ENCODE assay signal across 8 cellular contexts in the genomic region with DNA sequence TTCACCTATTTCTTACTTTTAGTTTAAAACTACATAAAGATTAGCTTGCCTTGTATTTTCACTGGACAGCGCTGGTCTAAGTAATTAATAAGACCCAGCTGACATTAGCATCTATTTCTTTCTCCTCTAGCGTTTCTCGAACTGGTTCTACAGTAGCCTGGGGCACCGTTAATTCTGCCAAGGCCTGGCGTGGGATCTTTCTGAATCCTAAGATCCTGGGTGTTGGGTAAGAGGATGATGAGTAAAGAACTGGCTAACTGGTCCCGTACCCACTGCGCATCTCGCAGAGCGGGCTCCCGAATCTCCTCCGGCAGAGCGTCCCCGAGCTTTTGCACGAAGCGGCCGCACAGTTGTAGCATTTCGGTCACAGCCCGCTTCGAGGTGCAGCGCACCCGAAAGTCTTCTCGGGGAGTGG. TPM values are rescaled to one million over a fixed set of nuclear protein-coding genes. Genes with fewer than 3 reads are reported as not detected.
DNase-seq lines count a peak whose midpoint lies in the region; ATAC-seq and TF ChIP-seq lines count a peak whose summit lies in the region.

No MANE protein-coding gene starts in this region.

- H3K9me3 ChIP-seq in vagina, result no peaks in the 10 kb centered on the region

- H3K27ac Mint-ChIP-seq in dendritic cell treated with granulocyte-macrophage colony-stimulating factor and Interleukin-4, amounts not matched to agents 40 ng/mL and 50 ng/mL, for 4 days, result peak overlapping the region; percentile 94

- H3K9me3 Mint-ChIP-seq in dendritic cell treated with granulocyte-macrophage colony-stimulating factor and Interleukin-4, amounts not matched to agents 40 ng/mL and 50 ng/mL, for 4 days, result no peaks in the 10 kb centered on the region

- intact Hi-C loops in dendritic cell treated with granulocyte-macrophage colony-stimulating factor and Interleukin-4, amounts not matched to agents 40 ng/mL and 50 ng/mL, for 4 days (cut with micrococcal nuclease), result no loop called here
- intact Hi-C loops in vagina (cut with DNase I), result no loop called here

- H3K27ac ChIP-seq in vagina, result peak overlapping the region; percentile 97

- H3K4me3 ChIP-seq in vagina, result peak overlapping the region; percentile 88 to 98

- H3K27me3 ChIP-seq in vagina, result no peaks in the 10 kb centered on the region

- peaks cover 0 to 5% of the 10 kb centered on the region in 2 donors for H3K36me3 ChIP-seq in vagina

- TF ChIP-seq CTCF in vagina (IDR thresholded peaks at IDR 0.05), result no peak

- peaks cover 37% of the 10 kb centered on the region for H3K4me1 Mint-ChIP-seq in dendritic cell treated with granulocyte-macrophage colony-stimulating factor and Interleukin-4, amounts not matched to agents 40 ng/mL and 50 ng/mL, for 4 days (ENCODE audit: low read depth)

- TF ChIP-seq POLR2A in vagina (IDR thresholded peaks at IDR 0.05), result no peak

- peak overlapping the region; percentile 97 for H3K4me3 Mint-ChIP-seq in dendritic cell treated with granulocyte-macrophage colony-stimulating factor and Interleukin-4, amounts not matched to agents 40 ng/mL and 50 ng/mL, for 4 days

- no peaks in the 10 kb centered on the region for H3K27me3 Mint-ChIP-seq in dendritic cell treated with granulocyte-macrophage colony-stimulating factor and Interleukin-4, amounts not matched to agents 40 ng/mL and 50 ng/mL, for 4 days

- ATAC-seq in GM19328 (IDR thresholded peaks at IDR 0.05; ENCODE audit: unreplicated experiment) (peak; percentile 16), HG03342 (IDR thresholded peaks at IDR 0.05; ENCODE audit: unreplicated experiment) (peak; percentile 22)

- H3K4me1 ChIP-seq in vagina, result peaks cover 35% of the 10 kb centered on the region

- DNase-seq in DMS 273 (lab: John Stamatoyannopoulos, UW; ENCODE audit: unreplicated experiment), result peak; percentile 93
- DNase-seq in OCI-M1 (lab: John Stamatoyannopoulos, UW), result peak; percentile 88
- DNase-seq in midbrain (lab: John Stamatoyannopoulos, UW), result peak; percentile 73
- no peak for DNase-seq in vagina (ENCODE audit: extremely low spot score in 2 of 2)
- DNase-seq in activated CD4-positive, alpha-beta T cell treated with anti-CD3 and anti-CD28 coated beads for 4 hours, result no peak

- H3K36me3 Mint-ChIP-seq in dendritic cell treated with granulocyte-macrophage colony-stimulating factor and Interleukin-4, amounts not matched to agents 40 ng/mL and 50 ng/mL, for 4 days (ENCODE audit: low read depth), result peaks cover 40% of the 10 kb centered on the region

RNA-seq across cellular contexts. Expression of gene NSL1, which starts 0.3 kb away (rescaled TPM):
- 92.3 TPM for total RNA-seq in vagina

RNA-seq across cellular contexts. Expression of gene TATDN3, which starts 0.4 kb away (rescaled TPM):
- 6.9 TPM for total RNA-seq in vagina

RNA-seq across cellular contexts. Expression of gene SPATA45, which starts 56.2 kb away (rescaled TPM):
- not detected for total RNA-seq in vagina

Comparison
In these comparisons a context has a peak if more than half of its experiments do, and no peak if none do; other contexts are left out.
1. DNase-seq: peak in DMS 273 (single experiment), OCI-M1 (single experiment) and midbrain (single experiment); none in vagina (0 of 2) and activated CD4-positive, alpha-beta T cell treated with anti-CD3 and anti-CD28 coated beads for 4 hours (0 of 2).